In genomic region chr1:1437904-1438376, GRCh38 we compare ENCODE assay signal across 1 cellular context.
TF ChIP-seq lines count a peak whose summit lies in the region.

No MANE protein-coding gene starts in this region.

TF ChIP-seq in GM12878, 131 proteins besides CTCF, POLR2A, EP300 and RAD21:
- TF ChIP-seq BHLHE40 (IDR thresholded peaks at IDR 0.05; ENCODE audit: borderline replicate concordance in 1 of 2, low read depth in 2 of 2, low read length in 1 of 2) (peak in 1 of 2 experiments; percentile 34; a peak in 2 of 4 replicates), HDGF (IDR thresholded peaks at IDR 0.05) (0 out of 2 replicates have a peak, but pooled peaks have one; percentile 43), E2F8 (IDR thresholded peaks at IDR 0.05; ENCODE audit: low read depth, partially characterized antibody) (no peak), MEF2B (IDR thresholded peaks at IDR 0.05; ENCODE audit: partially characterized antibody, poor library complexity, severe bottlenecking) (peak; percentile 99), ATF3 (IDR thresholded peaks at IDR 0.05; ENCODE audit: borderline replicate concordance, extremely low read depth, low read depth, low read length) (no peak), RB1 (IDR thresholded peaks at IDR 0.05; ENCODE audit: borderline replicate concordance) (peak; percentile 74; the same call in 1 of the 2 replicates), GATAD2B (conservative IDR thresholded peaks at IDR 0.05; ENCODE audit: low read depth) (peak; percentile 69), IKZF1 (conservative IDR thresholded peaks at IDR 0.05) (peak; percentile 57), SMC3 (IDR thresholded peaks at IDR 0.05; ENCODE audit: borderline replicate concordance, low read length) (peak; percentile 1; the same call in 1 of the 2 replicates), NR2C1 (IDR thresholded peaks at IDR 0.05) (peak; percentile 45; the same call in 1 of the 2 replicates), SMARCA5 (IDR thresholded peaks at IDR 0.05) (0 out of 2 replicates have a peak, but pooled peaks have one; percentile 22), NR2F1 (conservative IDR thresholded peaks at IDR 0.05) (peak; percentile 94), SMAD1 (IDR thresholded peaks at IDR 0.05; ENCODE audit: low read depth, partially characterized antibody) (peak; percentile 31), MTA2 (IDR thresholded peaks at IDR 0.05; ENCODE audit: low read depth) (0 out of 2 replicates have a peak, but pooled peaks have one; percentile 44), HDAC6 (IDR thresholded peaks at IDR 0.05; ENCODE audit: unreplicated experiment) (no peak)
- TF ChIP-seq, protein P1, sequence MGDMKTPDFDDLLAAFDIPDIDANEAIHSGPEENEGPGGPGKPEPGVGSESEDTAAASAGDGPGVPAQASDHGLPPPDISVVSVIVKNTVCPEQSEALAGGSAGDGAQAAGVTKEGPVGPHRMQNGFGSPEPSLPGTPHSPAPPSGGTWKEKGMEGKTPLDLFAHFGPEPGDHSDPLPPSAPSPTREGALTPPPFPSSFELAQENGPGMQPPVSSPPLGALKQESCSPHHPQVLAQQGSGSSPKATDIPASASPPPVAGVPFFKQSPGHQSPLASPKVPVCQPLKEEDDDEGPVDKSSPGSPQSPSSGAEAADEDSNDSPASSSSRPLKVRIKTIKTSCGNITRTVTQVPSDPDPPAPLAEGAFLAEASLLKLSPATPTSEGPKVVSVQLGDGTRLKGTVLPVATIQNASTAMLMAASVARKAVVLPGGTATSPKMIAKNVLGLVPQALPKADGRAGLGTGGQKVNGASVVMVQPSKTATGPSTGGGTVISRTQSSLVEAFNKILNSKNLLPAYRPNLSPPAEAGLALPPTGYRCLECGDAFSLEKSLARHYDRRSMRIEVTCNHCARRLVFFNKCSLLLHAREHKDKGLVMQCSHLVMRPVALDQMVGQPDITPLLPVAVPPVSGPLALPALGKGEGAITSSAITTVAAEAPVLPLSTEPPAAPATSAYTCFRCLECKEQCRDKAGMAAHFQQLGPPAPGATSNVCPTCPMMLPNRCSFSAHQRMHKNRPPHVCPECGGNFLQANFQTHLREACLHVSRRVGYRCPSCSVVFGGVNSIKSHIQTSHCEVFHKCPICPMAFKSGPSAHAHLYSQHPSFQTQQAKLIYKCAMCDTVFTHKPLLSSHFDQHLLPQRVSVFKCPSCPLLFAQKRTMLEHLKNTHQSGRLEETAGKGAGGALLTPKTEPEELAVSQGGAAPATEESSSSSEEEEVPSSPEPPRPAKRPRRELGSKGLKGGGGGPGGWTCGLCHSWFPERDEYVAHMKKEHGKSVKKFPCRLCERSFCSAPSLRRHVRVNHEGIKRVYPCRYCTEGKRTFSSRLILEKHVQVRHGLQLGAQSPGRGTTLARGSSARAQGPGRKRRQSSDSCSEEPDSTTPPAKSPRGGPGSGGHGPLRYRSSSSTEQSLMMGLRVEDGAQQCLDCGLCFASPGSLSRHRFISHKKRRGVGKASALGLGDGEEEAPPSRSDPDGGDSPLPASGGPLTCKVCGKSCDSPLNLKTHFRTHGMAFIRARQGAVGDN (IDR thresholded peaks at IDR 0.05) = 0 out of 2 replicates have a peak, but pooled peaks have one; percentile 48
- TF ChIP-seq, protein P2, sequence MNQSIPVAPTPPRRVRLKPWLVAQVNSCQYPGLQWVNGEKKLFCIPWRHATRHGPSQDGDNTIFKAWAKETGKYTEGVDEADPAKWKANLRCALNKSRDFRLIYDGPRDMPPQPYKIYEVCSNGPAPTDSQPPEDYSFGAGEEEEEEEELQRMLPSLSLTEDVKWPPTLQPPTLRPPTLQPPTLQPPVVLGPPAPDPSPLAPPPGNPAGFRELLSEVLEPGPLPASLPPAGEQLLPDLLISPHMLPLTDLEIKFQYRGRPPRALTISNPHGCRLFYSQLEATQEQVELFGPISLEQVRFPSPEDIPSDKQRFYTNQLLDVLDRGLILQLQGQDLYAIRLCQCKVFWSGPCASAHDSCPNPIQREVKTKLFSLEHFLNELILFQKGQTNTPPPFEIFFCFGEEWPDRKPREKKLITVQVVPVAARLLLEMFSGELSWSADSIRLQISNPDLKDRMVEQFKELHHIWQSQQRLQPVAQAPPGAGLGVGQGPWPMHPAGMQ (IDR thresholded peaks at IDR 0.05; ENCODE audit: borderline replicate concordance) = no peak
